Comparison of ENCODE assay signal across 7 cellular contexts in genomic region chr4:54228563-54229501, GRCh38. TPM values are rescaled to one million over a fixed set of nuclear protein-coding genes. Genes with fewer than 3 reads are reported as not detected.
DNase-seq lines count a peak whose midpoint lies in the region; ATAC-seq and TF ChIP-seq lines count a peak whose summit lies in the region.

Gene PDGFRA (plus strand): TSS chr4:54229293. CDS start chr4:54258769, 29,476 bp downstream.

- no peak for TF ChIP-seq EP300 in Ishikawa (IDR thresholded peaks at IDR 0.05; ENCODE audit: borderline replicate concordance)

- DNase-seq in brain pericyte (ENCODE audit: low read depth, low spot score) (peak; percentile 81), left kidney (ENCODE audit: low read depth, low spot score) (peak; percentile 86), kidney tubule cell (ENCODE audit: low spot score) (no peak)

- no peak for TF ChIP-seq RAD21 in Ishikawa (IDR thresholded peaks at IDR 0.05; ENCODE audit: low read depth)

- ATAC-seq in HG03571 (IDR thresholded peaks at IDR 0.05; ENCODE audit: unreplicated experiment): no peak
- ATAC-seq in HG02642 (IDR thresholded peaks at IDR 0.05; ENCODE audit: poor library complexity, unreplicated experiment): no peak

- TF ChIP-seq CTCF in subcutaneous adipose tissue (IDR thresholded peaks at IDR 0.05; ENCODE audit: low read depth): no peak

TF ChIP-seq in Ishikawa, 13 proteins besides CTCF, POLR2A, EP300 and RAD21:
- TF ChIP-seq TCF12 (IDR thresholded peaks at IDR 0.05; ENCODE audit: low read depth) (no peak), CEBPB (IDR thresholded peaks at IDR 0.05) (0 out of 2 replicates have a peak, but pooled peaks have one; percentile 23)
TF ChIP-seq in Ishikawa: peak in this region for 1.

RNA-seq across cellular contexts. Expression of gene PDGFRA, which starts in this region (rescaled TPM):
- total RNA-seq in subcutaneous adipose tissue: 100 to 1,000 TPM in 3 of 4 donors, 10 to 100 TPM in 1; 91.0 to 146 (median 136) TPM
